20 cellular contexts compared by ENCODE assay signal in the genomic region with DNA sequence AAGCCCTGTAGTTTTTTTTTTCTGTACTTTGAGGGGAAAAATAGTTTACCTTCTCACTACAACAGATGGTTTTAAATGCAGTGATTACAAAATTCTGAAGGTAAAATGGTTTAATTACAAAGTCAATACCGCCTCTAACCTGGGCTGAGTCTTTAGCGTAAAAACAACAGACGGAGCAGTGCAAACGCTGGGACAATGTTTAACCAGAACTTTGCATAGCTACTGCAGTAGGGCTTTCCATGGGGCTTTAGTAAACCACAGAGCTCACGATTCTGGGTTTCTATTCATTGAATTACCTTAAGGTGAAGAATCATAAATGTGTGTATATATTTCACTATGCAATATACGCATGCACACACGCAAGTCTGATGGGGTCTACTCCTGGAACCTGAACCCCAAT.
A peak's percentile ranks its signal among the peaks of the same experiment; 100 is the strongest.
DNase-seq lines count a peak whose midpoint lies in the region; ATAC-seq, FAIRE-seq and TF ChIP-seq lines count a peak whose summit lies in the region.
"Had no signal": no experiment of that assay in that cellular context is flagged by ENCODE, and none has a peak within 500 bp of the region (broad histone marks: within the 10 kb centered on the region; RNA-seq: fewer than 3 reads in every experiment).

No MANE protein-coding gene starts in this region.

- no peaks in the 10 kb centered on the region for H3K27me3 Mint-ChIP-seq in activated CD4-positive, alpha-beta T cell treated with anti-CD3 and anti-CD28 coated beads, Interleukin-2, amount 10 ng/mL, durations not matched to agents 24 days and 14 days
- H3K27me3 Mint-ChIP-seq: activated naive CD8-positive, alpha-beta T cell treated with anti-CD3 and anti-CD28 coated beads for 36 hours; stimulated activated memory B cell treated with anti-CD40 and anti-IgM and Interleukin-4, amounts not matched to agents 10 μg/mL and 1 μg/mL and 100 μg/mL, for 72 hours had no signal

- no peaks in the 10 kb centered on the region for H3K9me3 ChIP-seq in transverse colon

- H3K4me1 ChIP-seq in transverse colon: peaks cover 0 to 18% (median 2%) of the 10 kb centered on the region in 4 donors

- no peaks in the 10 kb centered on the region for H3K36me3 ChIP-seq in transverse colon

- intact Hi-C loops in transverse colon (cut with DNase I; ENCODE audit: low total_unique reads): no loop called here
- intact Hi-C loops in activated CD4-positive, alpha-beta T cell treated with anti-CD3 and anti-CD28 coated beads, Interleukin-2, amount 10 ng/mL, durations not matched to agents 24 days and 14 days (cut with micrococcal nuclease): no loop called here

- H3K27ac Mint-ChIP-seq in activated CD4-positive, alpha-beta T cell treated with anti-CD3 and anti-CD28 coated beads, Interleukin-2, amount 10 ng/mL, durations not matched to agents 24 days and 14 days: no peak overlapping the region
- H3K27ac Mint-ChIP-seq: activated naive CD8-positive, alpha-beta T cell treated with anti-CD3 and anti-CD28 coated beads for 36 hours; activated T-helper 1 cell treated with anti-CD3 and anti-CD28 coated beads, Interleukin-12 subunit alpha, Interleukin-12 subunit beta, Interleukin-2, Interleukin-4 antibody, amounts not matched to agents 30 ng/mL and 10 ng/mL and 1 ng/mL, durations not matched to agents 14 hours and 24 hours and 36 hours; stimulated activated memory B cell treated with anti-CD40 and anti-IgM and Interleukin-4, amounts not matched to agents 10 μg/mL and 1 μg/mL and 100 μg/mL, for 72 hours had no signal

- ATAC-seq in GM18861 (IDR thresholded peaks at IDR 0.05; ENCODE audit: unreplicated experiment): no peak
- ATAC-seq: activated CD4-positive, CD25-positive, alpha-beta regulatory T cell treated with anti-CD3 and anti-CD28 coated beads, Interleukin-2, amount 50 U/mL, for 24 hours; sciatic nerve; stimulated activated memory B cell treated with anti-CD40 and anti-IgM and Interleukin-4, amounts not matched to agents 10 μg/mL and 1 μg/mL and 100 μg/mL, for 72 hours had no signal

- TF ChIP-seq CTCF in transverse colon (IDR thresholded peaks at IDR 0.05): no peak

- peak overlapping the region in 1 of 4 donors; percentile 3 for H3K27ac ChIP-seq in transverse colon
- H3K27ac ChIP-seq: SK-N-MC had no signal

- peak; percentile 100 for FAIRE-seq in islet of Langerhans (lab: Jason Lieb, UNC)

- no peaks in the 10 kb centered on the region for H3K4me1 Mint-ChIP-seq in activated CD4-positive, alpha-beta T cell treated with anti-CD3 and anti-CD28 coated beads, Interleukin-2, amount 10 ng/mL, durations not matched to agents 24 days and 14 days
- H3K4me1 Mint-ChIP-seq: activated naive CD8-positive, alpha-beta T cell treated with anti-CD3 and anti-CD28 coated beads for 36 hours; stimulated activated memory B cell treated with anti-CD40 and anti-IgM and Interleukin-4, amounts not matched to agents 10 μg/mL and 1 μg/mL and 100 μg/mL, for 72 hours had no signal

- H3K36me3 Mint-ChIP-seq in activated CD4-positive, alpha-beta T cell treated with anti-CD3 and anti-CD28 coated beads, Interleukin-2, amount 10 ng/mL, durations not matched to agents 24 days and 14 days (ENCODE audit: low read depth): no peaks in the 10 kb centered on the region
- H3K36me3 Mint-ChIP-seq: activated naive CD8-positive, alpha-beta T cell treated with anti-CD3 and anti-CD28 coated beads for 36 hours; stimulated activated memory B cell treated with anti-CD40 and anti-IgM and Interleukin-4, amounts not matched to agents 10 μg/mL and 1 μg/mL and 100 μg/mL, for 72 hours had no signal

- H3K9me3 Mint-ChIP-seq in activated CD4-positive, alpha-beta T cell treated with anti-CD3 and anti-CD28 coated beads, Interleukin-2, amount 10 ng/mL, durations not matched to agents 24 days and 14 days: no peaks in the 10 kb centered on the region
- H3K9me3 Mint-ChIP-seq: activated naive CD8-positive, alpha-beta T cell treated with anti-CD3 and anti-CD28 coated beads for 36 hours; activated T-helper 1 cell treated with anti-CD3 and anti-CD28 coated beads, Interleukin-12 subunit alpha, Interleukin-12 subunit beta, Interleukin-2, Interleukin-4 antibody, amounts not matched to agents 30 ng/mL and 10 ng/mL and 1 ng/mL, durations not matched to agents 14 hours and 24 hours and 36 hours; stimulated activated memory B cell treated with anti-CD40 and anti-IgM and Interleukin-4, amounts not matched to agents 10 μg/mL and 1 μg/mL and 100 μg/mL, for 72 hours had no signal

- TF ChIP-seq POLR2A in transverse colon (IDR thresholded peaks at IDR 0.05): no peak

- H3K4me3 Mint-ChIP-seq in activated CD4-positive, alpha-beta T cell treated with anti-CD3 and anti-CD28 coated beads, Interleukin-2, amount 10 ng/mL, durations not matched to agents 24 days and 14 days: no peak overlapping the region
- H3K4me3 Mint-ChIP-seq: activated naive CD8-positive, alpha-beta T cell treated with anti-CD3 and anti-CD28 coated beads for 36 hours; activated T-helper 1 cell treated with anti-CD3 and anti-CD28 coated beads, Interleukin-12 subunit alpha, Interleukin-12 subunit beta, Interleukin-2, Interleukin-4 antibody, amounts not matched to agents 30 ng/mL and 10 ng/mL and 1 ng/mL, durations not matched to agents 14 hours and 24 hours and 36 hours; stimulated activated memory B cell treated with anti-CD40 and anti-IgM and Interleukin-4, amounts not matched to agents 10 μg/mL and 1 μg/mL and 100 μg/mL, for 72 hours had no signal

- TF ChIP-seq EP300 in transverse colon (IDR thresholded peaks at IDR 0.05; ENCODE audit: low read depth): no peak

- H3K27me3 ChIP-seq in transverse colon: no peaks in the 10 kb centered on the region

- 49 to 52% methylated on average over 7 of the region's 7 CpGs for WGBS in transverse colon (ENCODE audit: low coverage in 1 of 2), 2 donors

- H3K4me3 ChIP-seq in transverse colon: no peak overlapping the region
- H3K4me3 ChIP-seq: SK-N-MC had no signal

- in situ Hi-C loops in transverse colon (cut with MboI; ENCODE audit: low pct_ligation_motif_present in 1 of 4, low pct_unique_long_range_greater_than_20kb in 1 of 4, low sequenced_read_pairs in 3 of 4): loop anchor here in 1 of 4 donors (25.0 kb wide), 1 partner anchor 168 kb away; no protein-coding TSS in a partner anchor

- DNase-seq in NCI-H1417 (lab: John Stamatoyannopoulos, UW) (peak in 2 of 3 experiments; percentile 39 to 77), NCI-H1417 treated with DMSO at 0.1 percent for 48 hours (lab: John Stamatoyannopoulos, UW) (no peak), NCI-H526 treated with DMSO at 0.1 percent for 48 hours (lab: John Stamatoyannopoulos, UW) (peak; percentile 75), transverse colon (peak; percentile 26), NCI-H226 (no peak)
- DNase-seq in activated CD4-positive, alpha-beta T cell treated with anti-CD3 and anti-CD28 coated beads, Interleukin-2, amount 10 ng/mL, durations not matched to agents 24 days and 14 days: no peak
- DNase-seq: 8988T; activated naive CD8-positive, alpha-beta T cell treated with anti-CD3 and anti-CD28 coated beads for 36 hours; head of caudate nucleus; KG1; NCI-H2107; occipital lobe; trophoblast cell had no signal

Comparison
In these comparisons a context has a peak if more than half of its experiments do, and no peak if none do; other contexts are left out.
1. DNase-seq: peak in NCI-H1417 (2 of 3), NCI-H526 treated with DMSO at 0.1 percent for 48 hours (single experiment) and transverse colon (single experiment); none in NCI-H1417 treated with DMSO at 0.1 percent for 48 hours (single experiment), NCI-H226 (single experiment) and activated CD4-positive, alpha-beta T cell treated with anti-CD3 and anti-CD28 coated beads, Interleukin-2, amount 10 ng/mL, durations not matched to agents 24 days and 14 days (single experiment).